In genomic region chr9:110258671-110259070, GRCh38 we compare ENCODE assay signal across 20 cellular contexts. TPM values are rescaled to one million over a fixed set of nuclear protein-coding genes. Genes with fewer than 3 reads are reported as not detected.
DNase-seq lines count a peak whose midpoint lies in the region; ATAC-seq and TF ChIP-seq lines count a peak whose summit lies in the region.
"Had no signal": no experiment of that assay in that cellular context is flagged by ENCODE, and none has a peak within 500 bp of the region (broad histone marks: within the 10 kb centered on the region; RNA-seq: fewer than 3 reads in every experiment).

No MANE protein-coding gene starts in this region.

- H3K4me3 Mint-ChIP-seq in CD4-positive, alpha-beta T cell = peak overlapping the region; percentile 5
- H3K4me3 Mint-ChIP-seq in natural killer cell = peak overlapping the region; percentile 17
- H3K4me3 Mint-ChIP-seq: endodermal cell, nephron progenitor cell had no signal

- no peak for DNase-seq in CD4-positive, alpha-beta T cell
- peak; percentile 40 for DNase-seq in GM13976 (ENCODE audit: low spot score)
- no peak for DNase-seq in natural killer cell
- no peak for DNase-seq in NCI-H146 treated with DMSO at 0.1 percent for 48 hours (lab: John Stamatoyannopoulos, UW; ENCODE audit: unreplicated experiment)
- DNase-seq in NCI-H2029 treated with DMSO at 0.1 percent for 48 hours (lab: John Stamatoyannopoulos, UW) = no peak
- DNase-seq: activated T-cell treated with anti-CD3 and anti-CD28 coated beads, Interleukin-2, amount 50 U/mL, for 4 hours; anterior cingulate cortex; cerebellar nuclear complex; endodermal cell; mammary epithelial cell; NCI-H526 treated with DMSO at 0.1 percent for 48 hours; nephron progenitor cell; spleen; trophoblast cell had no signal

- peaks cover 40% of the 10 kb centered on the region for H3K79me2 ChIP-seq in OCI-LY3 (ENCODE audit: low read length)

- TF ChIP-seq CTCF in CD4-positive, alpha-beta T cell (IDR thresholded peaks at IDR 0.05) = no peak
- TF ChIP-seq CTCF in GM13976 (IDR thresholded peaks at IDR 0.05; ENCODE audit: borderline replicate concordance, control extremely low read depth, extremely low read depth, insufficient read depth, missing control alignments) (no peak), OCI-LY3 (IDR thresholded peaks at IDR 0.05; ENCODE audit: low read depth, low read length) (no peak), natural killer cell (IDR thresholded peaks at IDR 0.05) (no peak)

- peak overlapping the region; percentile 96 for H3K4me3 ChIP-seq in OCI-LY3 (ENCODE audit: low read length)
- H3K4me3 ChIP-seq: BLaER1 had no signal

- H3K4me1 Mint-ChIP-seq in CD4-positive, alpha-beta T cell (ENCODE audit: low read depth) = peaks cover 29% of the 10 kb centered on the region
- H3K4me1 Mint-ChIP-seq in natural killer cell = peaks cover 21 to 32% of the 10 kb centered on the region in 2 donors

- CTCF ChIA-PET in CD4-positive, alpha-beta T cell (lab: Charles Lee) = no interaction called here

- peaks cover 43% of the 10 kb centered on the region for H3K4me1 ChIP-seq in OCI-LY3 (ENCODE audit: low read length)

- 0 out of 2 replicates have a peak overlapping the region, but pooled peaks have one; percentile 2 for H2AFZ ChIP-seq in OCI-LY3 (ENCODE audit: low read depth, low read length)

- H3K9me3 Mint-ChIP-seq in CD4-positive, alpha-beta T cell = no peaks in the 10 kb centered on the region
- no peaks in the 10 kb centered on the region for H3K9me3 Mint-ChIP-seq in natural killer cell
- H3K9me3 Mint-ChIP-seq: activated T-cell treated with anti-CD3 and anti-CD28 coated beads, Interleukin-2, amount 50 U/mL, for 4 hours; endodermal cell had no signal

- no peaks in the 10 kb centered on the region for H3K27me3 Mint-ChIP-seq in CD4-positive, alpha-beta T cell
- H3K27me3 Mint-ChIP-seq in natural killer cell (ENCODE audit: low read depth in 2 of 2) = peaks cover 0 to 2% of the 10 kb centered on the region in 2 donors

- no peak for ATAC-seq in CD4-positive, alpha-beta T cell (ENCODE audit: poor library complexity)
- ATAC-seq in natural killer cell (no peak), GM18511 (IDR thresholded peaks at IDR 0.05; ENCODE audit: unreplicated experiment) (no peak), HG02588 (IDR thresholded peaks at IDR 0.05; ENCODE audit: unreplicated experiment) (no peak)
- ATAC-seq: activated T-cell treated with anti-CD3 and anti-CD28 coated beads, Interleukin-2, amount 50 U/mL, for 4 hours had no signal

- H3K27me3 ChIP-seq in CD4-positive, alpha-beta T cell (ENCODE audit: control insufficient read depth, insufficient read depth, low read length) = no peaks in the 10 kb centered on the region
- H3K27me3 ChIP-seq in OCI-LY3 (ENCODE audit: low read depth, low read length) = no peaks in the 10 kb centered on the region
- H3K27me3 ChIP-seq: BLaER1, spleen had no signal

- POLR2A ChIA-PET in CD4-positive, alpha-beta T cell (lab: Charles Lee) = no interaction called here

- intact Hi-C loops in CD4-positive, alpha-beta T cell (cut with DNase I, micrococcal nuclease) = loop anchor here in 1 of 2 experiments (5.0 to 10.0 kb wide), 2 partner anchors 211 to 1324 kb away; partner anchors contain the start of genes ABITRAM and ELP1
- intact Hi-C loops in natural killer cell (cut with micrococcal nuclease) = no loop called here

- peaks cover 18% of the 10 kb centered on the region for H4K20me1 ChIP-seq in OCI-LY3 (ENCODE audit: insufficient read depth, low read length)

- peak overlapping the region; percentile 99 for H3K9ac ChIP-seq in OCI-LY3 (ENCODE audit: low read length)
- H3K9ac ChIP-seq: BLaER1 had no signal

- no peak overlapping the region for H3K27ac Mint-ChIP-seq in CD4-positive, alpha-beta T cell
- H3K27ac Mint-ChIP-seq in natural killer cell = no peak overlapping the region
- H3K27ac Mint-ChIP-seq: endodermal cell, nephron progenitor cell had no signal

- in situ Hi-C loops in GM13976 (cut with MboI; ENCODE audit: low sequenced_read_pairs, unreplicated experiment) = no loop called here

- peak overlapping the region; percentile 100 for H3K4me2 ChIP-seq in OCI-LY3 (ENCODE audit: low read length)

- no peaks in the 10 kb centered on the region for H3K9me3 ChIP-seq in CD4-positive, alpha-beta T cell (ENCODE audit: control insufficient read depth, low read length)
- H3K9me3 ChIP-seq in OCI-LY3 (ENCODE audit: insufficient read depth, low read length) = no peaks in the 10 kb centered on the region
- H3K9me3 ChIP-seq: BLaER1, spleen had no signal

- H3K36me3 ChIP-seq in OCI-LY3 (replicated peaks; ENCODE audit: low read depth, low read length) = peaks cover 12% of the 10 kb centered on the region
- H3K36me3 ChIP-seq: BLaER1, spleen had no signal

- H3K27ac ChIP-seq in CD4-positive, alpha-beta T cell (ENCODE audit: low read depth, low read length) = no peak overlapping the region
- H3K27ac ChIP-seq in OCI-LY3 (ENCODE audit: low read length) = peak overlapping the region; percentile 97
- H3K27ac ChIP-seq: BLaER1, SK-N-MC had no signal

- H3K36me3 Mint-ChIP-seq in CD4-positive, alpha-beta T cell (ENCODE audit: low read depth) = peaks cover 4% of the 10 kb centered on the region
- no peaks in the 10 kb centered on the region for H3K36me3 Mint-ChIP-seq in natural killer cell

RNA-seq across cellular contexts. Expression of gene TXN, which starts 2.4 kb away (rescaled TPM):
- 10 to 100 TPM; 31.5 to 35.1 TPM for total RNA-seq in CD4-positive, alpha-beta T cell
- total RNA-seq in natural killer cell = 10 to 100 TPM; 27.2 to 41.9 (median 36.8) TPM

RNA-seq across cellular contexts. Expression of gene C9orf152, which starts 50.7 kb away (rescaled TPM):
- not detected for total RNA-seq in CD4-positive, alpha-beta T cell
- not detected for total RNA-seq in natural killer cell
- total RNA-seq: endodermal cell, mammary epithelial cell, pulmonary artery endothelial cell, spleen had no signal
